In genomic region chr12:64665506-64665905, GRCh38 we compare ENCODE assay signal across 8 cellular contexts. TPM values are rescaled to one million over a fixed set of nuclear protein-coding genes. Genes with fewer than 3 reads are reported as not detected.
DNase-seq lines count a peak whose midpoint lies in the region; ATAC-seq and TF ChIP-seq lines count a peak whose summit lies in the region.

No MANE protein-coding gene starts in this region.

- DNase-seq in COLO829 (ENCODE audit: low spot score) (no peak), D341Med (ENCODE audit: low spot score) (no peak)
- DNase-seq in stimulated activated CD4-positive, alpha-beta T cell treated with anti-CD3 and anti-CD28 coated beads, Interleukin-2, amount 100 ng/mL, for 48 hours, result no peak

- H3K27ac Mint-ChIP-seq in activated T-helper 17 cell treated with anti-CD3 and anti-CD28 coated beads, Interleukin-2, amount 50 U/mL, for 72 hours, result peak overlapping the region; percentile 84

- no peaks in the 10 kb centered on the region for H3K27me3 Mint-ChIP-seq in activated T-helper 17 cell treated with anti-CD3 and anti-CD28 coated beads, Interleukin-2, amount 50 U/mL, for 72 hours

- H3K27me3 ChIP-seq in mononuclear cell (ENCODE audit: insufficient read depth, low read length), result no peaks in the 10 kb centered on the region

- peak; percentile 53 for ATAC-seq in GM18873 (IDR thresholded peaks at IDR 0.05; ENCODE audit: low FRiP score, unreplicated experiment)
- peak; percentile 39 for ATAC-seq in HG03196 (IDR thresholded peaks at IDR 0.05; ENCODE audit: unreplicated experiment)
- peak; percentile 53 for ATAC-seq in activated T-helper 17 cell treated with anti-CD3 and anti-CD28 coated beads, Interleukin-2, amount 50 U/mL, for 72 hours (replicated peaks)

- peaks cover 44% of the 10 kb centered on the region for H3K4me1 Mint-ChIP-seq in activated T-helper 17 cell treated with anti-CD3 and anti-CD28 coated beads, Interleukin-2, amount 50 U/mL, for 72 hours

- peak overlapping the region; percentile 75 for H3K4me3 Mint-ChIP-seq in activated T-helper 17 cell treated with anti-CD3 and anti-CD28 coated beads, Interleukin-2, amount 50 U/mL, for 72 hours

- H3K36me3 Mint-ChIP-seq in activated T-helper 17 cell treated with anti-CD3 and anti-CD28 coated beads, Interleukin-2, amount 50 U/mL, for 72 hours (ENCODE audit: low read depth), result no peaks in the 10 kb centered on the region

- H3K9me3 ChIP-seq in mononuclear cell (ENCODE audit: low read depth, low read length), result no peaks in the 10 kb centered on the region

- peak overlapping the region; percentile 51 for H3K27ac ChIP-seq in 22Rv1

- H3K4me1 ChIP-seq in mononuclear cell (ENCODE audit: insufficient read depth, low read length), result peaks cover 98% of the 10 kb centered on the region

- no peak for TF ChIP-seq CTCF in 22Rv1 (IDR thresholded peaks at IDR 0.05)

- H3K9me3 Mint-ChIP-seq in activated T-helper 17 cell treated with anti-CD3 and anti-CD28 coated beads, Interleukin-2, amount 50 U/mL, for 72 hours, result no peaks in the 10 kb centered on the region

- H3K4me3 ChIP-seq in mononuclear cell (ENCODE audit: low read length), result peak overlapping the region; percentile 9

RNA-seq across cellular contexts. Expression of gene RASSF3, which starts 55.2 kb away (rescaled TPM):
- 10 to 100 TPM; 31.0 to 43.9 TPM for total RNA-seq in activated T-helper 17 cell treated with anti-CD3 and anti-CD28 coated beads, Interleukin-2, amount 50 U/mL, for 72 hours
- total RNA-seq in mononuclear cell, result 52.8 TPM
